ENCODE assay signal across 9 cellular contexts in genomic region chr14:68377459-68377858, GRCh38.
DNase-seq lines count a peak whose midpoint lies in the region; ATAC-seq and TF ChIP-seq lines count a peak whose summit lies in the region.
"Had no signal": no experiment of that assay in that cellular context is flagged by ENCODE, and none has a peak within 500 bp of the region (broad histone marks: within the 10 kb centered on the region; RNA-seq: fewer than 3 reads in every experiment).

No MANE protein-coding gene starts in this region.

- no peaks in the 10 kb centered on the region for H3K9me3 Mint-ChIP-seq in natural killer cell
- no peaks in the 10 kb centered on the region for H3K9me3 Mint-ChIP-seq in natural killer cell treated with Interleukin-12 subunit alpha and Interleukin-12 subunit beta and Interleukin-15 and Interleukin-18, amount 100 ng/mL, for 72 hours

- TF ChIP-seq CTCF in natural killer cell (IDR thresholded peaks at IDR 0.05) (no peak), dorsolateral prefrontal cortex (IDR thresholded peaks at IDR 0.05 in 54 of 56, conservative IDR thresholded peaks at IDR 0.05 in 2 of 56; ENCODE audit: low read depth in 1 of 56, partially characterized antibody in 56 of 56) (peak in 4 of 56 donors; percentile 8 to 37 (median 16))

- H3K4me3 Mint-ChIP-seq in natural killer cell = peak overlapping the region; percentile 50
- H3K4me3 Mint-ChIP-seq in natural killer cell treated with Interleukin-12 subunit alpha and Interleukin-12 subunit beta and Interleukin-15 and Interleukin-18, amount 100 ng/mL, for 72 hours = no peak overlapping the region

- peak overlapping the region; percentile 65 to 70 for H3K27ac Mint-ChIP-seq in natural killer cell
- peak overlapping the region in 1 of 2 donors; percentile 85 for H3K27ac Mint-ChIP-seq in natural killer cell treated with Interleukin-12 subunit alpha and Interleukin-12 subunit beta and Interleukin-15 and Interleukin-18, amount 100 ng/mL, for 72 hours

- no peaks in the 10 kb centered on the region for H3K9me3 ChIP-seq in aorta (ENCODE audit: control insufficient read depth, low read length)

- H3K27me3 Mint-ChIP-seq in natural killer cell (ENCODE audit: low read depth in 2 of 2) = no peaks in the 10 kb centered on the region
- no peaks in the 10 kb centered on the region for H3K27me3 Mint-ChIP-seq in natural killer cell treated with Interleukin-12 subunit alpha and Interleukin-12 subunit beta and Interleukin-15 and Interleukin-18, amount 100 ng/mL, for 72 hours

- H3K4me1 Mint-ChIP-seq in natural killer cell = peaks cover 44 to 46% of the 10 kb centered on the region in 2 donors
- peaks cover 17 to 36% of the 10 kb centered on the region in 2 donors for H3K4me1 Mint-ChIP-seq in natural killer cell treated with Interleukin-12 subunit alpha and Interleukin-12 subunit beta and Interleukin-15 and Interleukin-18, amount 100 ng/mL, for 72 hours (ENCODE audit: low read depth in 2 of 2)

- no peaks in the 10 kb centered on the region for H3K36me3 Mint-ChIP-seq in natural killer cell
- H3K36me3 Mint-ChIP-seq in natural killer cell treated with Interleukin-12 subunit alpha and Interleukin-12 subunit beta and Interleukin-15 and Interleukin-18, amount 100 ng/mL, for 72 hours = no peaks in the 10 kb centered on the region

- intact Hi-C loops in natural killer cell (cut with micrococcal nuclease) (loop anchor here (5.0 kb wide), 1 partner anchor 90 kb away; no protein-coding TSS in a partner anchor), dorsolateral prefrontal cortex (cut with DNase I) (loop anchor here in 1 of 2 donors (10.0 kb wide), 1 partner anchor 133 kb away; no protein-coding TSS in a partner anchor), aorta (cut with DNase I) (no loop called here)

- DNase-seq in natural killer cell (no peak), dorsolateral prefrontal cortex (peak in 8 of 10 donors; percentile 44 to 76 (median 62)), middle frontal gyrus (ENCODE audit: extremely low spot score, low spot score) (peak; percentile 29), aorta (peak in 1 of 2 donors; percentile 73), iPS-NIHi7 (ENCODE audit: extremely low spot score) (no peak), GOT3 (lab: John Stamatoyannopoulos, UW) (no peak)
- no peak for DNase-seq in natural killer cell treated with Interleukin-12 subunit alpha and Interleukin-12 subunit beta and Interleukin-15 and Interleukin-18, amount 100 ng/mL, for 72 hours (ENCODE audit: low spot score)
- DNase-seq: EL had no signal

- peaks cover 3 to 4% of the 10 kb centered on the region in 2 donors for H3K4me1 ChIP-seq in aorta (ENCODE audit: control insufficient read depth in 1 of 2, insufficient read depth in 2 of 2, low read length in 2 of 2)

- H3K27me3 ChIP-seq in dorsolateral prefrontal cortex (no peaks in the 10 kb centered on the region), aorta (ENCODE audit: control insufficient read depth in 1 of 2, insufficient read depth in 2 of 2, low read length in 1 of 2) (no peaks in the 10 kb centered on the region)

- WGBS in aorta, 2 donors = 71% methylated on average over 8 of the region's 8 CpGs

- no peaks in the 10 kb centered on the region for H3K36me3 ChIP-seq in aorta (ENCODE audit: control insufficient read depth in 1 of 2, insufficient read depth in 2 of 2, low read length in 1 of 2)

- H3K27ac ChIP-seq in dorsolateral prefrontal cortex (peak overlapping the region in 52 of 59 donors; percentile 3 to 85 (median 64)), aorta (ENCODE audit: low read depth in 1 of 2, low read length in 2 of 2) (peak overlapping the region in 1 of 2 donors; percentile 25)

- peak overlapping the region in 4 of 59 donors; percentile 20 to 27 (median 24) for H3K4me3 ChIP-seq in dorsolateral prefrontal cortex
- H3K4me3 ChIP-seq in aorta (ENCODE audit: low read length in 2 of 2) = no peak overlapping the region

- ATAC-seq in natural killer cell (peak in 2 of 3 donors; percentile 32 to 35), aorta (ENCODE audit: low FRiP score) (peak; percentile 46), HG02759 (IDR thresholded peaks at IDR 0.05; ENCODE audit: unreplicated experiment) (no peak)
- no peak for ATAC-seq in natural killer cell treated with Interleukin-12 subunit alpha and Interleukin-12 subunit beta and Interleukin-15 and Interleukin-18, amount 100 ng/mL, for 72 hours

Comparison
In these comparisons a context has a peak if more than half of its experiments do, and no peak if none do; other contexts are left out.
1. ATAC-seq: peak in natural killer cell (2 of 3) and aorta (single experiment); none in natural killer cell treated with Interleukin-12 subunit alpha and Interleukin-12 subunit beta and Interleukin-15 and Interleukin-18, amount 100 ng/mL, for 72 hours (0 of 2) and HG02759 (single experiment).
2. DNase-seq: peak in dorsolateral prefrontal cortex (8 of 10) and middle frontal gyrus (single experiment); none in natural killer cell (single experiment), natural killer cell treated with Interleukin-12 subunit alpha and Interleukin-12 subunit beta and Interleukin-15 and Interleukin-18, amount 100 ng/mL, for 72 hours (single experiment), iPS-NIHi7 (single experiment) and GOT3 (single experiment).